ENCODE assay signal across 8 cellular contexts in genomic region chr4:102430511-102430910, GRCh38.
A peak's percentile ranks its signal among the peaks of the same experiment; 100 is the strongest.
DNase-seq lines count a peak whose midpoint lies in the region; ATAC-seq and TF ChIP-seq lines count a peak whose summit lies in the region.

No MANE protein-coding gene starts in this region.

- no peak for TF ChIP-seq CTCF in heart right ventricle (IDR thresholded peaks at IDR 0.05)
- no peak for TF ChIP-seq CTCF in fibroblast of pulmonary artery (IDR thresholded peaks at IDR 0.05; ENCODE audit: low read length, missing control alignments)

- intact Hi-C loops in heart right ventricle (cut with DNase I), result loop anchor here in 5 of 10 donors (5.0 to 10.0 kb wide), 6 partner anchors 72 to 667 kb away; partner anchors contain the start of genes BDH2 (in 3 of the 5), NFKB1 (in 1 of the 5), SLC39A8 (in 1 of the 5) and SLC9B1 (in 1 of the 5)
- intact Hi-C loops in Right ventricle myocardium inferior (cut with DNase I), result loop anchor here (5.0 kb wide), 4 partner anchors 72 to 667 kb away; partner anchors contain the start of genes BDH2, NFKB1, SLC39A8 and SLC9B1

- peaks cover 0 to 18% (median 0%) of the 10 kb centered on the region in 9 donors for H3K4me1 ChIP-seq in heart right ventricle
- no peaks in the 10 kb centered on the region for H3K4me1 ChIP-seq in rectal smooth muscle tissue (ENCODE audit: control insufficient read depth, insufficient read depth, low read length)

- no peak overlapping the region for H3K9ac ChIP-seq in rectal smooth muscle tissue (ENCODE audit: low read length)

- WGBS in heart right ventricle, 2 donors, result 19 to 28% methylated on average over 2 of the region's 2 CpGs

- no peaks in the 10 kb centered on the region for H3K27me3 ChIP-seq in heart right ventricle
- H3K27me3 ChIP-seq in rectal smooth muscle tissue (ENCODE audit: control insufficient read depth, insufficient read depth, low read length), result no peaks in the 10 kb centered on the region

- H3K9me3 ChIP-seq in heart right ventricle, result peaks cover 0 to 6% (median 0%) of the 10 kb centered on the region in 11 donors

- DNase-seq in heart right ventricle, result no peak
- DNase-seq in Right ventricle myocardium inferior (ENCODE audit: missing footprints), result no peak
- DNase-seq in fibroblast of pulmonary artery (ENCODE audit: low read depth), result peak; percentile 35
- DNase-seq in NCI-H82 (lab: John Stamatoyannopoulos, UW), result no peak
- DNase-seq in GOT3 (lab: John Stamatoyannopoulos, UW), result no peak

- no peaks in the 10 kb centered on the region for H3K36me3 ChIP-seq in heart right ventricle
- no peaks in the 10 kb centered on the region for H3K36me3 ChIP-seq in rectal smooth muscle tissue (ENCODE audit: control insufficient read depth, insufficient read depth, low read length)

- H3K27ac ChIP-seq in heart right ventricle, result peak overlapping the region in 8 of 10 donors; percentile 34 to 86 (median 62)
- no peak overlapping the region for H3K27ac ChIP-seq in rectal smooth muscle tissue (ENCODE audit: low read depth, low read length)

- ATAC-seq in heart right ventricle (peak in 2 of 8 donors; percentile 32 to 34), Right ventricle myocardium inferior (no peak), SK-N-SH treated with all-trans-retinoic acid at 6 μM for 48 hours (peak; percentile 41), HG03565 (IDR thresholded peaks at IDR 0.05; ENCODE audit: unreplicated experiment) (no peak)

- H3K4me3 ChIP-seq in heart right ventricle (peak overlapping the region; percentile 37 to 66 (median 58)), fibroblast of pulmonary artery (replicated peaks; ENCODE audit: low read depth, low read length) (peak overlapping the region; percentile 62), rectal smooth muscle tissue (ENCODE audit: low read length) (peak overlapping the region; percentile 61)

TF ChIP-seq in SK-N-SH treated with all-trans-retinoic acid at 6 μM for 48 hours, 23 proteins besides CTCF, POLR2A, EP300 and RAD21:
- TF ChIP-seq ZC3H10 (CRISPR knock-in tag; IDR thresholded peaks at IDR 0.05), result no peak
- TF ChIP-seq TSHZ2 (CRISPR knock-in tag; IDR thresholded peaks at IDR 0.05), result no peak
- TF ChIP-seq ZNF8 (CRISPR knock-in tag; IDR thresholded peaks at IDR 0.05), result no peak
